Comparison of ENCODE assay signal across 16 cellular contexts in genomic region chr2:141439524-141439923, GRCh38.
DNase-seq lines count a peak whose midpoint lies in the region; ATAC-seq and TF ChIP-seq lines count a peak whose summit lies in the region.
"Had no signal": no experiment of that assay in that cellular context is flagged by ENCODE, and none has a peak within 500 bp of the region (broad histone marks: within the 10 kb centered on the region; RNA-seq: fewer than 3 reads in every experiment).

No MANE protein-coding gene starts in this region.

- no peak overlapping the region for H4K91ac ChIP-seq in mesenchymal stem cell (ENCODE audit: low read length)

- H2AK5ac ChIP-seq in mesenchymal stem cell (ENCODE audit: low read length, severe bottlenecking), result no peak overlapping the region

- no peak overlapping the region for H3K27ac ChIP-seq in GM23248
- no peak overlapping the region for H3K27ac ChIP-seq in fibroblast of lung (ENCODE audit: insufficient read depth, low read length)
- H3K27ac ChIP-seq in mesenchymal stem cell (ENCODE audit: low read length, poor library complexity, severe bottlenecking), result no peak overlapping the region
- H3K27ac ChIP-seq: KMS-11, RWPE1 had no signal

- no peak overlapping the region for H2BK15ac ChIP-seq in mesenchymal stem cell (ENCODE audit: low read depth, poor library complexity, severe bottlenecking)

- no peak for ATAC-seq in omental fat pad (ENCODE audit: low FRiP score)

- no peak overlapping the region for H4K8ac ChIP-seq in mesenchymal stem cell (ENCODE audit: low read length)

- H3K36me3 ChIP-seq in GM23248 (ENCODE audit: low read depth), result no peaks in the 10 kb centered on the region
- no peaks in the 10 kb centered on the region for H3K36me3 ChIP-seq in fibroblast of lung (ENCODE audit: control insufficient read depth, insufficient read depth, low read length)
- H3K36me3 ChIP-seq in mesenchymal stem cell (ENCODE audit: control insufficient read depth in 1 of 2, insufficient read depth in 2 of 2, low read depth in 1 of 2, low read length in 2 of 2), result no peaks in the 10 kb centered on the region

- H3K9me2 ChIP-seq in GM23248 (ENCODE audit: insufficient read depth), result no peaks in the 10 kb centered on the region

- CTCF ChIA-PET in activated naive CD4-positive, alpha-beta T cell treated with anti-CD3 and anti-CD28 coated beads, Interleukin-2, amount 10 ng/mL, durations not matched to agents 7 days and 5 days (lab: Charles Lee), result no interaction called here

- H3K27me3 Mint-ChIP-seq in activated naive CD4-positive, alpha-beta T cell treated with anti-CD3 and anti-CD28 coated beads, Interleukin-2, amount 10 ng/mL, durations not matched to agents 7 days and 5 days, result no peaks in the 10 kb centered on the region
- H3K27me3 Mint-ChIP-seq: CD8-positive, alpha-beta memory T cell had no signal

- no peak overlapping the region for H3K14ac ChIP-seq in mesenchymal stem cell (ENCODE audit: low read length in 2 of 2)

- no peaks in the 10 kb centered on the region for H3K4me1 ChIP-seq in GM23248 (ENCODE audit: insufficient read depth)
- no peaks in the 10 kb centered on the region for H3K4me1 ChIP-seq in fibroblast of lung (ENCODE audit: control insufficient read depth, extremely low read depth, insufficient read depth, low read length)
- no peaks in the 10 kb centered on the region for H3K4me1 ChIP-seq in mesenchymal stem cell (ENCODE audit: control insufficient read depth, insufficient read depth, low read depth, low read length)

- no peaks in the 10 kb centered on the region for H3K27me3 ChIP-seq in GM23248 (replicated peaks; ENCODE audit: insufficient read depth)
- H3K27me3 ChIP-seq in fibroblast of lung (ENCODE audit: control insufficient read depth, insufficient read depth, low read length), result no peaks in the 10 kb centered on the region
- H3K27me3 ChIP-seq in mesenchymal stem cell (ENCODE audit: control insufficient read depth in 1 of 2, insufficient read depth in 1 of 2, low read length in 2 of 2), result no peaks in the 10 kb centered on the region

- H3K9me3 ChIP-seq in GM23248 (ENCODE audit: low read depth), result no peaks in the 10 kb centered on the region
- no peaks in the 10 kb centered on the region for H3K9me3 ChIP-seq in fibroblast of lung (ENCODE audit: control insufficient read depth, insufficient read depth, low read depth, low read length)
- peaks cover 4% of the 10 kb centered on the region for H3K9me3 ChIP-seq in mesenchymal stem cell (ENCODE audit: control insufficient read depth, low read length)

- H3K27ac Mint-ChIP-seq in activated naive CD4-positive, alpha-beta T cell treated with anti-CD3 and anti-CD28 coated beads, Interleukin-2, amount 10 ng/mL, durations not matched to agents 7 days and 5 days, result no peak overlapping the region
- H3K27ac Mint-ChIP-seq: CD8-positive, alpha-beta memory T cell; H9 had no signal

- H3K79me2 ChIP-seq in GM23248 (ENCODE audit: insufficient read depth), result no peaks in the 10 kb centered on the region
- H3K79me2 ChIP-seq in fibroblast of lung (ENCODE audit: control insufficient read depth, insufficient read depth, low read length), result no peaks in the 10 kb centered on the region

- no peak overlapping the region for H3K4me3 Mint-ChIP-seq in activated naive CD4-positive, alpha-beta T cell treated with anti-CD3 and anti-CD28 coated beads, Interleukin-2, amount 10 ng/mL, durations not matched to agents 7 days and 5 days
- H3K4me3 Mint-ChIP-seq: CD8-positive, alpha-beta memory T cell; H9 had no signal

- H3K4me3 ChIP-seq in GM23248 (no peak overlapping the region), fibroblast of lung (replicated peaks in 1 of 4; ENCODE audit: control extremely low read depth in 1 of 4, insufficient read depth in 1 of 4, low read depth in 3 of 4, low read length in 4 of 4) (no peak overlapping the region), mesenchymal stem cell (ENCODE audit: insufficient read depth in 1 of 2, low read depth in 1 of 2, low read length in 2 of 2) (no peak overlapping the region)

- H3F3A ChIP-seq in GM23248 (ENCODE audit: insufficient read depth), result no peaks in the 10 kb centered on the region

- H3K18ac ChIP-seq in mesenchymal stem cell (ENCODE audit: low read depth in 1 of 2, low read length in 2 of 2), result no peak overlapping the region

- no peak overlapping the region for H2BK5ac ChIP-seq in mesenchymal stem cell (ENCODE audit: low read depth, low read length, poor library complexity, severe bottlenecking)

- no peak overlapping the region for H2BK120ac ChIP-seq in mesenchymal stem cell (ENCODE audit: low read depth, low read length)

- H3K9me3 Mint-ChIP-seq in activated naive CD4-positive, alpha-beta T cell treated with anti-CD3 and anti-CD28 coated beads, Interleukin-2, amount 10 ng/mL, durations not matched to agents 7 days and 5 days, result peaks cover 10% of the 10 kb centered on the region

- no peaks in the 10 kb centered on the region for H4K20me1 ChIP-seq in GM23248 (ENCODE audit: insufficient read depth)
- H4K20me1 ChIP-seq in fibroblast of lung (ENCODE audit: control insufficient read depth, extremely low read depth, insufficient read depth, low read length), result no peaks in the 10 kb centered on the region

- no peaks in the 10 kb centered on the region for H3K4me1 Mint-ChIP-seq in activated naive CD4-positive, alpha-beta T cell treated with anti-CD3 and anti-CD28 coated beads, Interleukin-2, amount 10 ng/mL, durations not matched to agents 7 days and 5 days
- H3K4me1 Mint-ChIP-seq: CD8-positive, alpha-beta memory T cell; H9 had no signal

- no peak overlapping the region for H2BK12ac ChIP-seq in mesenchymal stem cell (ENCODE audit: low read length in 2 of 2)

- DNase-seq in GM23248 (peak; percentile 1), astrocyte of the hippocampus (ENCODE audit: low read depth, low spot score) (peak; percentile 58), fibroblast of lung (ENCODE audit: low read depth in 2 of 2) (peak; percentile 7 to 47), mesenchymal stem cell (peak; percentile 11), omental fat pad (ENCODE audit: low spot score) (no peak), cortex of kidney (lab: John Stamatoyannopoulos, UW) (no peak)
- DNase-seq in activated naive CD4-positive, alpha-beta T cell treated with anti-CD3 and anti-CD28 coated beads, Interleukin-2, amount 10 ng/mL, durations not matched to agents 7 days and 5 days, result no peak
- DNase-seq: C1 segment of cervical spinal cord; CD8-positive, alpha-beta memory T cell; MV-4-11; NCI-H1694 treated with DMSO at 0.1 percent for 48 hours; NCI-H510A treated with DMSO at 0.1 percent for 48 hours; SIG-M5 had no signal

- no peak overlapping the region for H3K23ac ChIP-seq in mesenchymal stem cell (ENCODE audit: low read length in 2 of 2)

- H3K4me2 ChIP-seq in GM23248 (ENCODE audit: unreplicated experiment) (no peak overlapping the region), fibroblast of lung (ENCODE audit: extremely low read depth, insufficient read depth, low read length) (no peak overlapping the region), mesenchymal stem cell (ENCODE audit: low read length, poor library complexity, severe bottlenecking) (no peak overlapping the region)
- H3K4me2 ChIP-seq: KMS-11 had no signal

- H3K4ac ChIP-seq in mesenchymal stem cell (ENCODE audit: low read depth in 1 of 2, low read length in 2 of 2), result no peak overlapping the region

- TF ChIP-seq CTCF in fibroblast of lung (conservative IDR thresholded peaks at IDR 0.05 in 1 of 2, IDR thresholded peaks at IDR 0.05 in 1 of 2; ENCODE audit: low read depth in 1 of 2, low read length in 2 of 2) (no peak), omental fat pad (IDR thresholded peaks at IDR 0.05) (no peak)

- no peak overlapping the region for H2AFZ ChIP-seq in GM23248
- H2AFZ ChIP-seq in fibroblast of lung (ENCODE audit: low read length), result no peak overlapping the region
- no peak overlapping the region for H2AFZ ChIP-seq in mesenchymal stem cell (ENCODE audit: low read depth, low read length)

- in situ Hi-C loops in GM23248 (cut with MboI), result no loop called here

- H3K79me1 ChIP-seq in mesenchymal stem cell (replicated peaks; ENCODE audit: low read length, poor library complexity, severe bottlenecking), result no peaks in the 10 kb centered on the region

- H3K36me3 Mint-ChIP-seq in activated naive CD4-positive, alpha-beta T cell treated with anti-CD3 and anti-CD28 coated beads, Interleukin-2, amount 10 ng/mL, durations not matched to agents 7 days and 5 days, result no peaks in the 10 kb centered on the region

- no peak overlapping the region for H3K9ac ChIP-seq in GM23248
- no peak overlapping the region for H3K9ac ChIP-seq in fibroblast of lung (ENCODE audit: insufficient read depth, low read length)
- H3K9ac ChIP-seq in mesenchymal stem cell (ENCODE audit: low read length), result no peak overlapping the region
- H3K9ac ChIP-seq: KMS-11 had no signal

Comparison
In these comparisons a context has a peak if more than half of its experiments do, and no peak if none do; other contexts are left out.
1. DNase-seq: peak in GM23248 (single experiment), astrocyte of the hippocampus (single experiment), fibroblast of lung (2 of 2) and mesenchymal stem cell (single experiment); none in activated naive CD4-positive, alpha-beta T cell treated with anti-CD3 and anti-CD28 coated beads, Interleukin-2, amount 10 ng/mL, durations not matched to agents 7 days and 5 days (single experiment), omental fat pad (single experiment) and cortex of kidney (single experiment).